Comparison of ENCODE assay signal across 19 cellular contexts in the genomic region with DNA sequence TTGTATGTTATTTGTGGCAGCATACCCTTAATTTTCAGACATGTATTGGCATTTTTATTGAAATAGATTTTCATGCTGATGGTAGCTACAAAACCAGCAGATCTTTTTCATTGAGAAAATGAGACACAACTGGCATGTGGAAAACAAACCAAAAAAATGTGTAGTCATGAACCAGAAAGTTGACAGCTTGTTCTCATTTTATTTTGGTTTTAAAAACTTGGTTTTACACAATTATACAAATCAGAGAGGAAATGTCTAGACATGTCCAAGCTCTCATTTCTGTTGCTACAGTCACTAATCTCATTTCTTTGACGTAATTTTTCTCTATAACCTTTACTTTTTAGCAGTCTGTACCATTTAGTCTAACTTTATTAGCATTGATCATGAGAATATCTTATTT.
"Had no signal": no experiment of that assay in that cellular context is flagged by ENCODE, and none has a peak within 500 bp of the region (broad histone marks: within the 10 kb centered on the region; RNA-seq: fewer than 3 reads in every experiment).

No MANE protein-coding gene starts in this region.

- H3K27ac ChIP-seq: coronary artery, dorsolateral prefrontal cortex, esophagus muscularis mucosa, foreskin keratinocyte, gastroesophageal sphincter, heart left ventricle, left lung had no signal

- ATAC-seq: foreskin keratinocyte; gastroesophageal sphincter; heart left ventricle; left cardiac atrium; left lung; left ventricle myocardium superior; naive thymus-derived CD4-positive, alpha-beta T cell; natural killer cell had no signal

- DNase-seq: dermis blood vessel endothelial cell; dorsolateral prefrontal cortex; effector CD4-positive, alpha-beta T cell; effector memory CD4-positive, alpha-beta T cell; heart left ventricle; hippocampal formation; left cardiac atrium; left lung; left ventricle myocardium superior; mammary epithelial cell; mesendoderm; midbrain; naive thymus-derived CD4-positive, alpha-beta T cell; natural killer cell had no signal

- H3K36me3 ChIP-seq: esophagus muscularis mucosa, gastroesophageal sphincter, heart left ventricle, left lung had no signal

- H3K27me3 ChIP-seq: dorsolateral prefrontal cortex, esophagus muscularis mucosa, foreskin keratinocyte, gastroesophageal sphincter, heart left ventricle, left lung had no signal

- H3K9me3 ChIP-seq: esophagus muscularis mucosa, gastroesophageal sphincter, heart left ventricle, left lung had no signal

- H3K4me3 ChIP-seq: coronary artery, dorsolateral prefrontal cortex, esophagus muscularis mucosa, gastroesophageal sphincter, heart left ventricle, left lung, lung had no signal

- H3K4me1 ChIP-seq: esophagus muscularis mucosa, foreskin keratinocyte, gastroesophageal sphincter, heart left ventricle, left lung had no signal
